ENCODE assay signal across 1 cellular context in the genomic region with DNA sequence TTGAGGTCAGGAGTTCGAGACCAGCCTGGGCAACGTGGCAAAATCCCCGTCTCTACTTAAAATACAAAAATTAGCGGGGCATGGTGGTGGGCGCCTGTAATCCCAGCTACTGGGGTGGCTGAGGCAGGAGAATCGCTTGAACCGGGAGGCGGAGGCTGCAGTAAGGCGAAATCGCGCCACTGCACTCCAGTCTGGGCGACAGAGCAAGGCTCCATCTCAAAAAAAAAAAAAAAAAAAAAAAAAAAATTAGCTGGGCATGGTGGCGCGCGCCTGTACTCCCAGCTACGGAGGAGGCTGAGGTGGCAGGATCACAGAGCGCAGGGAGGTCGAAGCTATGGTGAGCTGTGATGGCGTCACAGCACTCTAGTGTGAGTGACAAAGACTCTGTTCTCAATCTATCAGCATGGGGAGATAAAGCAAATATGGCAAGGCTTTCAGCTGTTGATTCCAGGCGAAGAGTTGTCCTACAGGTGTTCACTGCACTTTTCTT.
TF ChIP-seq lines count a peak whose summit lies in the region.
"Not testable (repeated sequence)": the region's sequence is repeated elsewhere in the genome, so short reads cannot be mapped to it uniquely, and the experiment has no call there.

No MANE protein-coding gene starts in this region.

TF ChIP-seq in K562, 482 proteins besides CTCF, POLR2A, EP300 and RAD21:
- TF ChIP-seq SRF (CRISPR knock-in tag; IDR thresholded peaks at IDR 0.05) (peak in 1 of 2 experiments; percentile 19; a peak in 1 of 4 replicates), NFIC (IDR thresholded peaks at IDR 0.05) (0 out of 2 replicates have a peak, but pooled peaks have one; percentile 7), MXI1 (IDR thresholded peaks at IDR 0.05; ENCODE audit: low read depth, low read length) (0 out of 2 replicates have a peak, but pooled peaks have one; percentile 37), SMARCE1 (IDR thresholded peaks at IDR 0.05) (peak; percentile 12; the same call in 1 of the 2 replicates), MEIS2 (IDR thresholded peaks at IDR 0.05; ENCODE audit: partially characterized antibody) (peak; percentile 83), ADNP (tag; IDR thresholded peaks at IDR 0.05) (peak; percentile 94), ARID1B (IDR thresholded peaks at IDR 0.05) (peak; percentile 16; the same call in 1 of the 2 replicates), DPF2 (IDR thresholded peaks at IDR 0.05) (0 out of 2 replicates have a peak, but pooled peaks have one; percentile 16), ATF7 (IDR thresholded peaks at IDR 0.05) (peak; percentile 49; the same call in 1 of the 2 replicates), TRIM28 (IDR thresholded peaks at IDR 0.05) (peak; percentile 68; the same call in 1 of the 2 replicates), CREM (IDR thresholded peaks at IDR 0.05; ENCODE audit: low read depth) (peak; percentile 92), SMARCA5 (IDR thresholded peaks at IDR 0.05) (peak; percentile 65; the same call in 1 of the 2 replicates), CREB1 (IDR thresholded peaks at IDR 0.05) (peak; percentile 77), CREB1 (CRISPR knock-in tag; IDR thresholded peaks at IDR 0.05) (peak; percentile 43; the same call in 1 of the 2 replicates), TRIM24 (IDR thresholded peaks at IDR 0.05) (0 out of 4 replicates have a peak, but pooled peaks of 1 of the 2 experiments have one; percentile 20), ZNF384 (IDR thresholded peaks at IDR 0.05; ENCODE audit: low read depth, low read length) (peak; percentile 87), ATF1 (tag; IDR thresholded peaks at IDR 0.05) (peak; percentile 77), RBM25 (IDR thresholded peaks at IDR 0.05; ENCODE audit: low read depth, low read length, severe bottlenecking) (peak; percentile 28), YY1 (IDR thresholded peaks at IDR 0.05; ENCODE audit: borderline replicate concordance in 1 of 3, control insufficient read depth in 1 of 3, extremely low read depth in 1 of 3, insufficient read depth in 3 of 3, insufficient read length in 1 of 3, insufficient replicate concordance in 2 of 3, low read depth in 1 of 3, low read length in 2 of 3) (peak; percentile 14 to 79 (median 39)), CBFA2T3 (IDR thresholded peaks at IDR 0.05) (peak; percentile 23; the same call in 1 of the 2 replicates), JUND (tag; IDR thresholded peaks at IDR 0.05; ENCODE audit: borderline replicate concordance, low read depth, low read length) (peak; percentile 60; the same call in 1 of the 3 replicates), BCOR (IDR thresholded peaks at IDR 0.05) (peak; percentile 33; the same call in 1 of the 2 replicates)
- TF ChIP-seq, protein P1, sequence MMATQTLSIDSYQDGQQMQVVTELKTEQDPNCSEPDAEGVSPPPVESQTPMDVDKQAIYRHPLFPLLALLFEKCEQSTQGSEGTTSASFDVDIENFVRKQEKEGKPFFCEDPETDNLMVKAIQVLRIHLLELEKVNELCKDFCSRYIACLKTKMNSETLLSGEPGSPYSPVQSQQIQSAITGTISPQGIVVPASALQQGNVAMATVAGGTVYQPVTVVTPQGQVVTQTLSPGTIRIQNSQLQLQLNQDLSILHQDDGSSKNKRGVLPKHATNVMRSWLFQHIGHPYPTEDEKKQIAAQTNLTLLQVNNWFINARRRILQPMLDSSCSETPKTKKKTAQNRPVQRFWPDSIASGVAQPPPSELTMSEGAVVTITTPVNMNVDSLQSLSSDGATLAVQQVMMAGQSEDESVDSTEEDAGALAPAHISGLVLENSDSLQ (IDR thresholded peaks at IDR 0.05): peak; percentile 83
- TF ChIP-seq, protein P2, sequence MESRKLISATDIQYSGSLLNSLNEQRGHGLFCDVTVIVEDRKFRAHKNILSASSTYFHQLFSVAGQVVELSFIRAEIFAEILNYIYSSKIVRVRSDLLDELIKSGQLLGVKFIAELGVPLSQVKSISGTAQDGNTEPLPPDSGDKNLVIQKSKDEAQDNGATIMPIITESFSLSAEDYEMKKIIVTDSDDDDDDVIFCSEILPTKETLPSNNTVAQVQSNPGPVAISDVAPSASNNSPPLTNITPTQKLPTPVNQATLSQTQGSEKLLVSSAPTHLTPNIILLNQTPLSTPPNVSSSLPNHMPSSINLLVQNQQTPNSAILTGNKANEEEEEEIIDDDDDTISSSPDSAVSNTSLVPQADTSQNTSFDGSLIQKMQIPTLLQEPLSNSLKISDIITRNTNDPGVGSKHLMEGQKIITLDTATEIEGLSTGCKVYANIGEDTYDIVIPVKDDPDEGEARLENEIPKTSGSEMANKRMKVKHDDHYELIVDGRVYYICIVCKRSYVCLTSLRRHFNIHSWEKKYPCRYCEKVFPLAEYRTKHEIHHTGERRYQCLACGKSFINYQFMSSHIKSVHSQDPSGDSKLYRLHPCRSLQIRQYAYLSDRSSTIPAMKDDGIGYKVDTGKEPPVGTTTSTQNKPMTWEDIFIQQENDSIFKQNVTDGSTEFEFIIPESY (CRISPR knock-in tag; IDR thresholded peaks at IDR 0.05): peak; percentile 58; the same call in 1 of the 2 replicates
- TF ChIP-seq, protein P3, sequence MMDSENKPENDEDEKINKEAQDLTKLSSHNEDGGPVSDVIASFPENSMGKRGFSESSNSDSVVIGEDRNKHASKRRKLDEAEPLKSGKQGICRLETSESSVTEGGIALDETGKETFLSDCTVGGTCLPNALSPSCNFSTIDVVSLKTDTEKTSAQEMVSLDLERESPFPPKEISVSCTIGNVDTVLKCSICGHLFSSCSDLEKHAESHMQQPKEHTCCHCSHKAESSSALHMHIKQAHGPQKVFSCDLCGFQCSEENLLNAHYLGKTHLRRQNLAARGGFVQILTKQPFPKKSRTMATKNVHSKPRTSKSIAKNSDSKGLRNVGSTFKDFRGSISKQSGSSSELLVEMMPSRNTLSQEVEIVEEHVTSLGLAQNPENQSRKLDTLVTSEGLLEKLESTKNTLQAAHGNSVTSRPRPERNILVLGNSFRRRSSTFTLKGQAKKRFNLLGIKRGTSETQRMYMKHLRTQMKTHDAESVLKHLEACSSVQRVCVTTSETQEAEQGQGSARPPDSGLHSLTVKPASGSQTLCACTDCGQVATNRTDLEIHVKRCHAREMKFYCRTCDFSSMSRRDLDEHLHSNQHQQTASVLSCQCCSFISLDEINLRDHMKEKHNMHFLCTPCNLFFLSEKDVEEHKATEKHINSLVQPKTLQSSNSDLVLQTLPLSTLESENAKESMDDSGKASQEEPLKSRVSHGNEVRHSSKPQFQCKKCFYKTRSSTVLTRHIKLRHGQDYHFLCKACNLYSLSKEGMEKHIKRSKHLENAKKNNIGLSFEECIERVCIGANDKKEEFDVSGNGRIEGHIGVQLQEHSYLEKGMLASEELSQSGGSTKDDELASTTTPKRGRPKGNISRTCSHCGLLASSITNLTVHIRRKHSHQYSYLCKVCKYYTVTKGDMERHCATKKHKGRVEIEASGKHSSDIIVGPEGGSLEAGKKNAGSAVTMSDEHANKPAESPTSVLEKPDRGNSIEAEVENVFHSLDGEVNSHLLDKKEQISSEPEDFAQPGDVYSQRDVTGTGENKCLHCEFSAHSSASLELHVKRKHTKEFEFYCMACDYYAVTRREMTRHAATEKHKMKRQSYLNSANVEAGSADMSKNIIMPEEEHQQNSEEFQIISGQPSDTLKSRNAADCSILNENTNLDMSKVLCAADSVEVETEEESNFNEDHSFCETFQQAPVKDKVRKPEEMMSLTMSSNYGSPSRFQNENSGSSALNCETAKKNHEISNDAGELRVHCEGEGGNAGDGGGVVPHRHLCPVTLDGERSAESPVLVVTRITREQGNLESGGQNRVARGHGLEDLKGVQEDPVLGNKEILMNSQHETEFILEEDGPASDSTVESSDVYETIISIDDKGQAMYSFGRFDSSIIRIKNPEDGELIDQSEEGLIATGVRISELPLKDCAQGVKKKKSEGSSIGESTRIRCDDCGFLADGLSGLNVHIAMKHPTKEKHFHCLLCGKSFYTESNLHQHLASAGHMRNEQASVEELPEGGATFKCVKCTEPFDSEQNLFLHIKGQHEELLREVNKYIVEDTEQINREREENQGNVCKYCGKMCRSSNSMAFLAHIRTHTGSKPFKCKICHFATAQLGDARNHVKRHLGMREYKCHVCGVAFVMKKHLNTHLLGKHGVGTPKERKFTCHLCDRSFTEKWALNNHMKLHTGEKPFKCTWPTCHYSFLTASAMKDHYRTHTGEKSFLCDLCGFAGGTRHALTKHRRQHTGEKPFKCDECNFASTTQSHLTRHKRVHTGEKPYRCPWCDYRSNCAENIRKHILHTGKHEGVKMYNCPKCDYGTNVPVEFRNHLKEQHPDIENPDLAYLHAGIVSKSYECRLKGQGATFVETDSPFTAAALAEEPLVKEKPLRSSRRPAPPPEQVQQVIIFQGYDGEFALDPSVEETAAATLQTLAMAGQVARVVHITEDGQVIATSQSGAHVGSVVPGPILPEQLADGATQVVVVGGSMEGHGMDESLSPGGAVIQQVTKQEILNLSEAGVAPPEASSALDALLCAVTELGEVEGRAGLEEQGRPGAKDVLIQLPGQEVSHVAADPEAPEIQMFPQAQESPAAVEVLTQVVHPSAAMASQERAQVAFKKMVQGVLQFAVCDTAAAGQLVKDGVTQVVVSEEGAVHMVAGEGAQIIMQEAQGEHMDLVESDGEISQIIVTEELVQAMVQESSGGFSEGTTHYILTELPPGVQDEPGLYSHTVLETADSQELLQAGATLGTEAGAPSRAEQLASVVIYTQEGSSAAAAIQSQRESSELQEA (IDR thresholded peaks at IDR 0.05; ENCODE audit: low read depth): peak; percentile 46; the same call in 1 of the 2 replicates
- not testable (repeated sequence) for TF ChIP-seq ATF1 (CRISPR knock-in tag; IDR thresholded peaks at IDR 0.05); JUND (IDR thresholded peaks at IDR 0.05; ENCODE audit: borderline replicate concordance, low read depth, low read length)
- TF ChIP-seq, protein P4, sequence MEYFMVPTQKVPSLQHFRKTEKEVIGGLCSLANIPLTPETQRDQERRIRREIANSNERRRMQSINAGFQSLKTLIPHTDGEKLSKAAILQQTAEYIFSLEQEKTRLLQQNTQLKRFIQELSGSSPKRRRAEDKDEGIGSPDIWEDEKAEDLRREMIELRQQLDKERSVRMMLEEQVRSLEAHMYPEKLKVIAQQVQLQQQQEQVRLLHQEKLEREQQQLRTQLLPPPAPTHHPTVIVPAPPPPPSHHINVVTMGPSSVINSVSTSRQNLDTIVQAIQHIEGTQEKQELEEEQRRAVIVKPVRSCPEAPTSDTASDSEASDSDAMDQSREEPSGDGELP (CRISPR knock-in tag; IDR thresholded peaks at IDR 0.05; ENCODE audit: borderline replicate concordance): peak; percentile 67; the same call in 1 of the 2 replicates
- TF ChIP-seq, protein P5, sequence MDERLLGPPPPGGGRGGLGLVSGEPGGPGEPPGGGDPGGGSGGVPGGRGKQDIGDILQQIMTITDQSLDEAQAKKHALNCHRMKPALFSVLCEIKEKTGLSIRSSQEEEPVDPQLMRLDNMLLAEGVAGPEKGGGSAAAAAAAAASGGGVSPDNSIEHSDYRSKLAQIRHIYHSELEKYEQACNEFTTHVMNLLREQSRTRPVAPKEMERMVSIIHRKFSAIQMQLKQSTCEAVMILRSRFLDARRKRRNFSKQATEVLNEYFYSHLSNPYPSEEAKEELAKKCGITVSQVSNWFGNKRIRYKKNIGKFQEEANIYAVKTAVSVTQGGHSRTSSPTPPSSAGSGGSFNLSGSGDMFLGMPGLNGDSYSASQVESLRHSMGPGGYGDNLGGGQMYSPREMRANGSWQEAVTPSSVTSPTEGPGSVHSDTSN (CRISPR knock-in tag; IDR thresholded peaks at IDR 0.05; ENCODE audit: low read depth): not testable (repeated sequence)
- TF ChIP-seq, protein P5 (tag; conservative IDR thresholded peaks at IDR 0.05; ENCODE audit: low read depth): 0 out of 2 replicates have a peak, but pooled peaks have one; percentile 47
